ENCODE assay signal across 21 cellular contexts in genomic region chr18:34840416-34840815, GRCh38.
"Had no signal": no experiment of that assay in that cellular context is flagged by ENCODE, and none has a peak within 500 bp of the region (broad histone marks: within the 10 kb centered on the region; RNA-seq: fewer than 3 reads in every experiment).

No MANE protein-coding gene starts in this region.

- H3K36me3 Mint-ChIP-seq: activated CD8-positive, alpha-beta memory T cell treated with anti-CD3 and anti-CD28 coated beads, Interleukin-2, amount 10 ng/mL, durations not matched to agents 7 days and 5 days; activated naive CD8-positive, alpha-beta T cell treated with anti-CD3 and anti-CD28 coated beads for 36 hours; natural killer cell had no signal

- H3K9me3 Mint-ChIP-seq: activated B cell treated with CpG ODN at 0.5 μM for 24 hours; activated CD4-positive, alpha-beta memory T cell treated with anti-CD3 and anti-CD28 coated beads, Interleukin-2, amount 10 ng/mL, durations not matched to agents 7 days and 5 days; activated naive CD8-positive, alpha-beta T cell treated with anti-CD3 and anti-CD28 coated beads for 36 hours; activated T-helper 17 cell treated with anti-CD3 and anti-CD28 coated beads, Interleukin-2, amount 50 U/mL, for 72 hours; natural killer cell; stimulated activated naive CD8-positive, alpha-beta T cell treated with anti-CD3 and anti-CD28 coated beads, Interleukin-15, Interleukin-2, amounts not matched to agents 100 ng/mL and 50 ng/mL, for 24 hours had no signal

- H3K9me3 ChIP-seq: lower lobe of right lung, tibial nerve, uterus had no signal

- H3K4me3 Mint-ChIP-seq: activated B cell treated with CpG ODN at 0.5 μM for 24 hours; activated CD4-positive, alpha-beta memory T cell treated with anti-CD3 and anti-CD28 coated beads, Interleukin-2, amount 10 ng/mL, durations not matched to agents 7 days and 5 days; activated CD8-positive, alpha-beta memory T cell treated with anti-CD3 and anti-CD28 coated beads, Interleukin-2, amount 10 ng/mL, durations not matched to agents 7 days and 5 days; activated naive CD8-positive, alpha-beta T cell treated with anti-CD3 and anti-CD28 coated beads for 36 hours; activated T-helper 17 cell treated with anti-CD3 and anti-CD28 coated beads, Interleukin-2, amount 50 U/mL, for 72 hours; natural killer cell; stimulated activated naive CD8-positive, alpha-beta T cell treated with anti-CD3 and anti-CD28 coated beads, Interleukin-15, Interleukin-2, amounts not matched to agents 100 ng/mL and 50 ng/mL, for 24 hours had no signal

- DNase-seq: activated B cell treated with CpG ODN at 0.5 μM for 24 hours; activated CD4-positive, alpha-beta memory T cell treated with anti-CD3 and anti-CD28 coated beads, Interleukin-2, amount 10 ng/mL, durations not matched to agents 7 days and 5 days; activated CD4-positive, alpha-beta T cell treated with anti-CD3 and anti-CD28 coated beads for 48 hours; activated CD8-positive, alpha-beta memory T cell treated with anti-CD3 and anti-CD28 coated beads, Interleukin-2, amount 10 ng/mL, durations not matched to agents 7 days and 5 days; activated naive CD4-positive, alpha-beta T cell; activated naive CD8-positive, alpha-beta T cell treated with anti-CD3 and anti-CD28 coated beads for 36 hours; activated T-cell treated with anti-CD3 and anti-CD28 coated beads, Interleukin-2, amount 50 U/mL, for 1 hour; amniotic stem cell; dermis blood vessel endothelial cell; foreskin melanocyte; hypothalamus; islet precursor cell; left colon; lower lobe of right lung; natural killer cell; T-helper 9 cell; uterus had no signal

- H3K4me3 ChIP-seq: lower lobe of right lung, tibial nerve, uterus had no signal

- H3K4me1 Mint-ChIP-seq: activated B cell treated with CpG ODN at 0.5 μM for 24 hours; activated CD4-positive, alpha-beta memory T cell treated with anti-CD3 and anti-CD28 coated beads, Interleukin-2, amount 10 ng/mL, durations not matched to agents 7 days and 5 days; activated T-helper 17 cell treated with anti-CD3 and anti-CD28 coated beads, Interleukin-2, amount 50 U/mL, for 72 hours; natural killer cell had no signal

- ATAC-seq: activated CD8-positive, alpha-beta memory T cell treated with anti-CD3 and anti-CD28 coated beads, Interleukin-2, amount 10 ng/mL, durations not matched to agents 7 days and 5 days; activated T-helper 17 cell treated with anti-CD3 and anti-CD28 coated beads, Interleukin-2, amount 50 U/mL, for 72 hours; left colon; lower lobe of right lung; natural killer cell had no signal

- H3K36me3 ChIP-seq: lower lobe of right lung, tibial nerve, uterus had no signal

- H3K4me1 ChIP-seq: lower lobe of right lung, uterus had no signal

- H3K27ac ChIP-seq: epithelial cell of prostate, lower lobe of right lung, tibial nerve, uterus had no signal

- H3K27me3 ChIP-seq: tibial nerve, uterus had no signal

- H3K27ac Mint-ChIP-seq: activated B cell treated with CpG ODN at 0.5 μM for 24 hours; activated CD4-positive, alpha-beta memory T cell treated with anti-CD3 and anti-CD28 coated beads, Interleukin-2, amount 10 ng/mL, durations not matched to agents 7 days and 5 days; activated CD8-positive, alpha-beta memory T cell treated with anti-CD3 and anti-CD28 coated beads, Interleukin-2, amount 10 ng/mL, durations not matched to agents 7 days and 5 days; activated naive CD8-positive, alpha-beta T cell treated with anti-CD3 and anti-CD28 coated beads for 36 hours; activated T-helper 17 cell treated with anti-CD3 and anti-CD28 coated beads, Interleukin-2, amount 50 U/mL, for 72 hours; natural killer cell; stimulated activated naive CD8-positive, alpha-beta T cell treated with anti-CD3 and anti-CD28 coated beads, Interleukin-15, Interleukin-2, amounts not matched to agents 100 ng/mL and 50 ng/mL, for 24 hours had no signal
